ENCODE assay signal across 8 cellular contexts in the genomic region with DNA sequence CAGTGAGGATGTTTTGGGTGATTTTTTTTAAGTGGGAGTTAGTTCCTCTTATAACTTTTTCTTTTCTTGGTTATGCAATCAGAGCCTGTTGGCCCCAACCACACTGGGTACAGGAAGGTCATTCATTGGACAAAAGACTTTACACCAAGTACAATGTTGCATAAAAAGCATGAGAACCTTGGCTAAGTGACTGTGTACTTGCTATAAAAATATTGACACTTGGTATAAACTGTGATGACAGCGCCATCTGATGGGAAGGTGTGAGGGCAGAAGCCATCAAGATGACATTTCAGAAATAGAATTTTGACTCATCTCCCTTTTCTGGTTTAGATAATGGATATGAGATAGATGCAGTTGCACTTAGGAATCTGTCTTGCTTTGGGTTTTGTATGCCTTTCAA.
DNase-seq lines count a peak whose midpoint lies in the region; ATAC-seq and TF ChIP-seq lines count a peak whose summit lies in the region.

No MANE protein-coding gene starts in this region.

- no peaks in the 10 kb centered on the region for H3K36me3 ChIP-seq in smooth muscle cell (ENCODE audit: low read depth)

- no peaks in the 10 kb centered on the region for H3K27me3 Mint-ChIP-seq in activated T-helper 2 cell treated with anti-CD3 and anti-CD28 coated beads, Interferon-gamma antibody, Interleukin-2, Interleukin-4, amounts not matched to agents 10 μg/mL and 5 μg/mL and 100 μg/mL, durations not matched to agents 14 hours and 24 hours and 36 hours (ENCODE audit: low read depth)

- no peaks in the 10 kb centered on the region for H3K36me3 Mint-ChIP-seq in activated T-helper 2 cell treated with anti-CD3 and anti-CD28 coated beads, Interferon-gamma antibody, Interleukin-2, Interleukin-4, amounts not matched to agents 10 μg/mL and 5 μg/mL and 100 μg/mL, durations not matched to agents 14 hours and 24 hours and 36 hours (ENCODE audit: low read depth)

- H3K4me3 Mint-ChIP-seq in activated T-helper 2 cell treated with anti-CD3 and anti-CD28 coated beads, Interferon-gamma antibody, Interleukin-2, Interleukin-4, amounts not matched to agents 10 μg/mL and 5 μg/mL and 100 μg/mL, durations not matched to agents 14 hours and 24 hours and 36 hours (ENCODE audit: low read depth): no peak overlapping the region

- H3K27ac ChIP-seq in smooth muscle cell (ENCODE audit: low read depth): no peak overlapping the region

- no peaks in the 10 kb centered on the region for H3K9me3 Mint-ChIP-seq in activated T-helper 2 cell treated with anti-CD3 and anti-CD28 coated beads, Interferon-gamma antibody, Interleukin-2, Interleukin-4, amounts not matched to agents 10 μg/mL and 5 μg/mL and 100 μg/mL, durations not matched to agents 14 hours and 24 hours and 36 hours

- H3F3A ChIP-seq in smooth muscle cell (ENCODE audit: low read depth): no peaks in the 10 kb centered on the region

- 32% methylated on average over 1 of the region's 1 CpG for whole genome bisulfite sequencing in smooth muscle cell (ENCODE audit: low lambda C conversion rate)

- H3K9me3 ChIP-seq in smooth muscle cell (replicated peaks; ENCODE audit: low read depth): no peaks in the 10 kb centered on the region

- H3K4me1 Mint-ChIP-seq in activated T-helper 2 cell treated with anti-CD3 and anti-CD28 coated beads, Interferon-gamma antibody, Interleukin-2, Interleukin-4, amounts not matched to agents 10 μg/mL and 5 μg/mL and 100 μg/mL, durations not matched to agents 14 hours and 24 hours and 36 hours (ENCODE audit: low read depth): peaks cover 14% of the 10 kb centered on the region

- no peaks in the 10 kb centered on the region for H3K27me3 ChIP-seq in smooth muscle cell (ENCODE audit: low read depth)

- H3K79me2 ChIP-seq in smooth muscle cell (ENCODE audit: low read depth): no peaks in the 10 kb centered on the region

- H3K9ac ChIP-seq in smooth muscle cell (ENCODE audit: low read depth): no peak overlapping the region

- DNase-seq in AG08395 (ENCODE audit: low spot score) (peak; percentile 40), GM13977 (ENCODE audit: low spot score) (peak; percentile 61), NCI-H748 treated with DMSO at 0.1 percent for 48 hours (lab: John Stamatoyannopoulos, UW) (peak; percentile 57), left cardiac atrium (peak; percentile 28), smooth muscle cell (lab: John Stamatoyannopoulos, UW; ENCODE audit: unreplicated experiment) (no peak)
- peak; percentile 20 for DNase-seq in activated T-helper 2 cell treated with anti-CD3 and anti-CD28 coated beads, Interferon-gamma antibody, Interleukin-2, Interleukin-4, amounts not matched to agents 10 μg/mL and 5 μg/mL and 100 μg/mL, durations not matched to agents 14 hours and 24 hours and 36 hours (ENCODE audit: low spot score)

- no peak overlapping the region for H3K27ac Mint-ChIP-seq in activated T-helper 2 cell treated with anti-CD3 and anti-CD28 coated beads, Interferon-gamma antibody, Interleukin-2, Interleukin-4, amounts not matched to agents 10 μg/mL and 5 μg/mL and 100 μg/mL, durations not matched to agents 14 hours and 24 hours and 36 hours

- in situ Hi-C loops in GM13977 (cut with MboI; ENCODE audit: low pct_unique_long_range_greater_than_20kb, low sequenced_read_pairs, unreplicated experiment): loop anchor here (25.0 kb wide), 2 partner anchors 170 to 395 kb away; no protein-coding TSS in a partner anchor

- H3K4me1 ChIP-seq in smooth muscle cell (ENCODE audit: low read depth): peaks cover 3% of the 10 kb centered on the region

- no peak overlapping the region for H3K4me2 ChIP-seq in smooth muscle cell

- peak; percentile 35 for ATAC-seq in HG03159 (IDR thresholded peaks at IDR 0.05; ENCODE audit: unreplicated experiment)
- ATAC-seq in left cardiac atrium: peak; percentile 91 to 92
- ATAC-seq in GM21825 (IDR thresholded peaks at IDR 0.05; ENCODE audit: unreplicated experiment): no peak

- peak; percentile 71 for TF ChIP-seq CTCF in GM13977 (IDR thresholded peaks at IDR 0.05; ENCODE audit: extremely low read depth, insufficient read depth, missing control alignments)
- TF ChIP-seq CTCF in smooth muscle cell (IDR thresholded peaks at IDR 0.05; ENCODE audit: borderline replicate concordance, insufficient read depth, poor library complexity, severe bottlenecking): peak; percentile 45

- H4K20me1 ChIP-seq in smooth muscle cell (ENCODE audit: low read depth): no peaks in the 10 kb centered on the region

- no peak overlapping the region for H2AFZ ChIP-seq in smooth muscle cell (ENCODE audit: low read depth)

- intact Hi-C loops in activated T-helper 2 cell treated with anti-CD3 and anti-CD28 coated beads, Interferon-gamma antibody, Interleukin-2, Interleukin-4, amounts not matched to agents 10 μg/mL and 5 μg/mL and 100 μg/mL, durations not matched to agents 14 hours and 24 hours and 36 hours (cut with micrococcal nuclease): loop anchor here (1.0 to 5.0 kb wide), 5 partner anchors 125 to 406 kb away; no protein-coding TSS in a partner anchor
- intact Hi-C loops in left cardiac atrium (cut with DNase I): loop anchor here in 1 of 2 donors (10.0 kb wide), 3 partner anchors 168 to 1078 kb away; no protein-coding TSS in a partner anchor

- no peak overlapping the region for H3K4me3 ChIP-seq in smooth muscle cell
